ENCODE assay signal across 8 cellular contexts in genomic region chr13:36231236-36231635, GRCh38. TPM values are rescaled to one million over a fixed set of nuclear protein-coding genes. Genes with fewer than 3 reads are reported as not detected.
"Had no signal": no experiment of that assay in that cellular context is flagged by ENCODE, and none has a peak within 500 bp of the region (broad histone marks: within the 10 kb centered on the region; RNA-seq: fewer than 3 reads in every experiment).

No MANE protein-coding gene starts in this region.

- H3K4me3 ChIP-seq: K562 had no signal

- H3K27ac ChIP-seq: HL-60, KMS-11 had no signal

- H3K9ac ChIP-seq: KMS-11 had no signal

- DNase-seq: KBM-7, KG1 had no signal

- H3K4me2 ChIP-seq: KMS-11 had no signal

- FAIRE-seq: HTR-8/SVneo, K562 had no signal

- ATAC-seq: K562 had no signal

RNA-seq across cellular contexts. Expression of gene SOHLH2, which starts 16.9 kb away (rescaled TPM):
- total RNA-seq: HT-29 had no signal
- polyA plus RNA-seq: IgD-negative memory B cell had no signal
